In genomic region chr4:112297495-112297894, GRCh38 we compare ENCODE assay signal across 8 cellular contexts. TPM values are rescaled to one million over a fixed set of nuclear protein-coding genes. Genes with fewer than 3 reads are reported as not detected.
DNase-seq lines count a peak whose midpoint lies in the region; ATAC-seq and TF ChIP-seq lines count a peak whose summit lies in the region.

No MANE protein-coding gene starts in this region.

- H3K9me3 ChIP-seq in GM23248 (ENCODE audit: low read depth) = no peaks in the 10 kb centered on the region
- no peaks in the 10 kb centered on the region for H3K9me3 ChIP-seq in SU-DHL-6 (ENCODE audit: insufficient read depth, low read length)
- H3K9me3 ChIP-seq in heart right ventricle = no peaks in the 10 kb centered on the region

- DNase-seq in GM23248 = peak; percentile 29
- no peak for DNase-seq in heart right ventricle
- DNase-seq in stimulated activated naive B cell treated with anti-CD40 and anti-IgM and Interleukin-4, amounts not matched to agents 10 μg/mL and 1 μg/mL and 100 μg/mL, for 72 hours = no peak
- DNase-seq in endothelial cell (ENCODE audit: low spot score) = no peak
- no peak for DNase-seq in GM10266 (ENCODE audit: extremely low spot score)
- DNase-seq in NCI-H2081 (lab: John Stamatoyannopoulos, UW) = no peak

- H3K79me2 ChIP-seq in GM23248 (ENCODE audit: insufficient read depth) = peaks cover 21% of the 10 kb centered on the region
- no peaks in the 10 kb centered on the region for H3K79me2 ChIP-seq in SU-DHL-6 (ENCODE audit: insufficient read depth, low read length)

- H3K9me2 ChIP-seq in GM23248 (ENCODE audit: insufficient read depth) = no peaks in the 10 kb centered on the region
- H3K9me2 ChIP-seq in SU-DHL-6 (replicated peaks; ENCODE audit: insufficient read depth, low read length) = no peaks in the 10 kb centered on the region

- H3K4me3 ChIP-seq in GM23248 (peak overlapping the region; percentile 86), SU-DHL-6 (ENCODE audit: insufficient read depth, low read length, poor library complexity, severe bottlenecking) (no peak overlapping the region), heart right ventricle (peak overlapping the region in 9 of 10 donors; percentile 9 to 56 (median 49))

- H3K4me1 Mint-ChIP-seq in stimulated activated naive B cell treated with anti-CD40 and anti-IgM and Interleukin-4, amounts not matched to agents 10 μg/mL and 1 μg/mL and 100 μg/mL, for 72 hours = peaks cover 5 to 10% of the 10 kb centered on the region in 2 donors
- peaks cover 5% of the 10 kb centered on the region for H3K4me1 Mint-ChIP-seq in endothelial cell (ENCODE audit: unreplicated experiment)

- peak overlapping the region; percentile 99 for H2AFZ ChIP-seq in GM23248
- H2AFZ ChIP-seq in SU-DHL-6 (ENCODE audit: low read depth, low read length, severe bottlenecking) = peak overlapping the region; percentile 83

- intact Hi-C loops in heart right ventricle (cut with DNase I) = no loop called here

- peak overlapping the region; percentile 85 for H3K4me2 ChIP-seq in GM23248 (ENCODE audit: unreplicated experiment)
- H3K4me2 ChIP-seq in SU-DHL-6 (ENCODE audit: low read depth, low read length, poor library complexity, severe bottlenecking) = peak overlapping the region; percentile 57

- no peaks in the 10 kb centered on the region for H3K9me3 Mint-ChIP-seq in stimulated activated naive B cell treated with anti-CD40 and anti-IgM and Interleukin-4, amounts not matched to agents 10 μg/mL and 1 μg/mL and 100 μg/mL, for 72 hours
- H3K9me3 Mint-ChIP-seq in endothelial cell (ENCODE audit: unreplicated experiment) = no peaks in the 10 kb centered on the region

- no peaks in the 10 kb centered on the region for H3K27me3 ChIP-seq in GM23248 (replicated peaks; ENCODE audit: insufficient read depth)
- H3K27me3 ChIP-seq in SU-DHL-6 (ENCODE audit: low read length) = no peaks in the 10 kb centered on the region
- H3K27me3 ChIP-seq in heart right ventricle = no peaks in the 10 kb centered on the region

- H3K36me3 Mint-ChIP-seq in stimulated activated naive B cell treated with anti-CD40 and anti-IgM and Interleukin-4, amounts not matched to agents 10 μg/mL and 1 μg/mL and 100 μg/mL, for 72 hours = no peaks in the 10 kb centered on the region
- H3K36me3 Mint-ChIP-seq in endothelial cell (ENCODE audit: low read depth, unreplicated experiment) = no peaks in the 10 kb centered on the region

- no peak for TF ChIP-seq CTCF in SU-DHL-6 (IDR thresholded peaks at IDR 0.05; ENCODE audit: insufficient read depth, low read length, poor library complexity, severe bottlenecking)
- no peak for TF ChIP-seq CTCF in heart right ventricle (IDR thresholded peaks at IDR 0.05)
- TF ChIP-seq CTCF in endothelial cell (IDR thresholded peaks at IDR 0.05; ENCODE audit: unreplicated experiment) = no peak
- TF ChIP-seq CTCF in GM10266 (IDR thresholded peaks at IDR 0.05; ENCODE audit: control insufficient read depth, insufficient read depth, low read depth, missing control alignments) = no peak

- H3K27ac ChIP-seq in GM23248 = peak overlapping the region; percentile 75
- H3K27ac ChIP-seq in SU-DHL-6 (ENCODE audit: low read depth, low read length) = no peak overlapping the region
- peak overlapping the region in 7 of 10 donors; percentile 8 to 91 (median 65) for H3K27ac ChIP-seq in heart right ventricle

- H3K4me3 Mint-ChIP-seq in stimulated activated naive B cell treated with anti-CD40 and anti-IgM and Interleukin-4, amounts not matched to agents 10 μg/mL and 1 μg/mL and 100 μg/mL, for 72 hours = peak overlapping the region; percentile 78 to 81
- no peak overlapping the region for H3K4me3 Mint-ChIP-seq in endothelial cell (ENCODE audit: unreplicated experiment)

- H3K27me3 Mint-ChIP-seq in stimulated activated naive B cell treated with anti-CD40 and anti-IgM and Interleukin-4, amounts not matched to agents 10 μg/mL and 1 μg/mL and 100 μg/mL, for 72 hours = no peaks in the 10 kb centered on the region
- H3K27me3 Mint-ChIP-seq in endothelial cell (ENCODE audit: unreplicated experiment) = peaks cover 2% of the 10 kb centered on the region

- 0 to 7% methylated on average over 1 of the region's 1 CpG for WGBS in GM23248 (ENCODE audit: low coverage in 1 of 2, low lambda C conversion rate in 2 of 2, missing lambda C conversion rate in 2 of 2), 2 experiments
- WGBS in heart right ventricle, 2 donors = 23 to 26% methylated on average over 1 of the region's 1 CpG

- H3K4me1 ChIP-seq in GM23248 (ENCODE audit: insufficient read depth) (peaks cover 14% of the 10 kb centered on the region), heart right ventricle (peaks cover 0 to 39% (median 12%) of the 10 kb centered on the region in 9 donors)

- ATAC-seq in heart right ventricle = peak in 4 of 8 donors; percentile 28 to 36 (median 35)
- ATAC-seq in stimulated activated naive B cell treated with anti-CD40 and anti-IgM and Interleukin-4, amounts not matched to agents 10 μg/mL and 1 μg/mL and 100 μg/mL, for 72 hours (replicated peaks) = peak in 1 of 2 donors; percentile 6
- ATAC-seq in activated CD4-positive, CD25-positive, alpha-beta regulatory T cell treated with anti-CD3 and anti-CD28 coated beads, Interleukin-2, amount 50 U/mL, for 24 hours = no peak

- H3K9ac ChIP-seq in GM23248 (peak overlapping the region; percentile 86), SU-DHL-6 (ENCODE audit: low read length) (peak overlapping the region; percentile 27)

- H3F3A ChIP-seq in GM23248 (ENCODE audit: insufficient read depth) = peaks cover 7% of the 10 kb centered on the region
- H3F3A ChIP-seq in SU-DHL-6 (ENCODE audit: insufficient read depth) = no peaks in the 10 kb centered on the region

- H4K20me1 ChIP-seq in GM23248 (ENCODE audit: insufficient read depth) (no peaks in the 10 kb centered on the region), SU-DHL-6 (ENCODE audit: low read depth, low read length) (no peaks in the 10 kb centered on the region)

- H3K36me3 ChIP-seq in GM23248 (ENCODE audit: low read depth) (no peaks in the 10 kb centered on the region), SU-DHL-6 (ENCODE audit: low read length) (no peaks in the 10 kb centered on the region), heart right ventricle (peaks cover 0 to 9% (median 0%) of the 10 kb centered on the region in 9 donors)

- in situ Hi-C loops in GM23248 (cut with MboI) = no loop called here

- peak overlapping the region; percentile 81 for H3K27ac Mint-ChIP-seq in stimulated activated naive B cell treated with anti-CD40 and anti-IgM and Interleukin-4, amounts not matched to agents 10 μg/mL and 1 μg/mL and 100 μg/mL, for 72 hours
- no peak overlapping the region for H3K27ac Mint-ChIP-seq in endothelial cell (ENCODE audit: unreplicated experiment)

RNA-seq across cellular contexts. Expression of gene ALPK1, which starts 0.3 kb away (rescaled TPM):
- total RNA-seq in GM23248 (2014; rRNA removed; shearing (Covaris generic)) = 7.9 and 8.6 TPM in 2 replicates
- 7.3 and 7.7 TPM in 2 replicates for polyA plus RNA-seq in GM23248 (2016; fragmentation: Nextera tagmentation; extraction: Ambion mirVana)
- 10 to 100 TPM in 1 of 10 donors, 1 to 10 TPM in 9; 2.4 to 11.0 (median 4.5) TPM for total RNA-seq in heart right ventricle
- polyA plus RNA-seq in heart right ventricle = 1 to 10 TPM; 1.1 to 3.9 TPM
- total RNA-seq in endothelial cell (ENCODE audit: unreplicated experiment) = 4.1 TPM

RNA-seq across cellular contexts. Expression of gene TIFA, which starts 11.8 kb away (rescaled TPM):
- 5.9 and 22.8 TPM in 2 replicates for total RNA-seq in GM23248 (2014; rRNA removed; shearing (Covaris generic))
- 13.1 and 13.3 TPM in 2 replicates for polyA plus RNA-seq in GM23248 (2016; fragmentation: Nextera tagmentation; extraction: Ambion mirVana)
- 10 to 100 TPM in 6 of 10 donors, 1 to 10 TPM in 4; 3.7 to 21.4 (median 14.2) TPM for total RNA-seq in heart right ventricle
- polyA plus RNA-seq in heart right ventricle = 1 to 10 TPM; 3.5 to 3.8 TPM
- 15.4 TPM for total RNA-seq in endothelial cell (ENCODE audit: unreplicated experiment)
